31 cellular contexts compared by ENCODE assay signal in genomic region chr2:175966839-175967238, GRCh38.
A peak's percentile ranks its signal among the peaks of the same experiment; 100 is the strongest.
DNase-seq lines count a peak whose midpoint lies in the region; ATAC-seq lines count a peak whose summit lies in the region.
"Had no signal": no experiment of that assay in that cellular context is flagged by ENCODE, and none has a peak within 500 bp of the region (broad histone marks: within the 10 kb centered on the region; RNA-seq: fewer than 3 reads in every experiment).

No MANE protein-coding gene starts in this region.

- peaks cover 12% of the 10 kb centered on the region; the same call in 1 of the 2 replicates for H3K36me3 ChIP-seq in SK-N-MC (ENCODE audit: insufficient read depth, low read length)
- H3K36me3 ChIP-seq: BE2C had no signal

- H3K9me3 Mint-ChIP-seq in stimulated activated naive B cell treated with anti-CD40 and anti-IgM and Interleukin-4, amounts not matched to agents 10 μg/mL and 1 μg/mL and 100 μg/mL, for 72 hours: peaks cover 1 to 3% of the 10 kb centered on the region in 2 donors
- no peaks in the 10 kb centered on the region for H3K9me3 Mint-ChIP-seq in T-helper 2 cell treated with Interferon-gamma antibody and Interleukin-4, amounts not matched to agents 5 μg/mL and 100 μg/mL, for 36 hours
- H3K9me3 Mint-ChIP-seq: CD4-positive, alpha-beta T cell had no signal

- peak; percentile 60 to 69 for ATAC-seq in stimulated activated naive B cell treated with anti-CD40 and anti-IgM and Interleukin-4, amounts not matched to agents 10 μg/mL and 1 μg/mL and 100 μg/mL, for 72 hours (replicated peaks)
- ATAC-seq: A549; CD8-positive, alpha-beta T cell had no signal

- no peaks in the 10 kb centered on the region for H3K9me3 ChIP-seq in SK-N-MC (ENCODE audit: low read depth, low read length)
- H3K9me3 ChIP-seq: A549, BE2C, Caco-2 had no signal

- peaks cover 20 to 27% of the 10 kb centered on the region in 2 donors for H3K36me3 Mint-ChIP-seq in stimulated activated naive B cell treated with anti-CD40 and anti-IgM and Interleukin-4, amounts not matched to agents 10 μg/mL and 1 μg/mL and 100 μg/mL, for 72 hours
- peaks cover 28% of the 10 kb centered on the region for H3K36me3 Mint-ChIP-seq in T-helper 2 cell treated with Interferon-gamma antibody and Interleukin-4, amounts not matched to agents 5 μg/mL and 100 μg/mL, for 36 hours (ENCODE audit: low read depth)

- no peaks in the 10 kb centered on the region for H3K4me1 Mint-ChIP-seq in stimulated activated naive B cell treated with anti-CD40 and anti-IgM and Interleukin-4, amounts not matched to agents 10 μg/mL and 1 μg/mL and 100 μg/mL, for 72 hours
- peaks cover 4% of the 10 kb centered on the region for H3K4me1 Mint-ChIP-seq in T-helper 2 cell treated with Interferon-gamma antibody and Interleukin-4, amounts not matched to agents 5 μg/mL and 100 μg/mL, for 36 hours (ENCODE audit: low read depth)
- H3K4me1 Mint-ChIP-seq: B cell; CD14-positive monocyte; CD4-positive, alpha-beta memory T cell had no signal

- no peak overlapping the region for H3K4me3 ChIP-seq in SK-N-MC
- H3K4me3 ChIP-seq: A549; BLaER1; BLaER1 treated with 17β-estradiol and CSF1 and Interleukin-3, amounts not matched to agents 10 nM and 100 nM had no signal

- H3K27me3 Mint-ChIP-seq in stimulated activated naive B cell treated with anti-CD40 and anti-IgM and Interleukin-4, amounts not matched to agents 10 μg/mL and 1 μg/mL and 100 μg/mL, for 72 hours: no peaks in the 10 kb centered on the region
- H3K27me3 Mint-ChIP-seq in T-helper 2 cell treated with Interferon-gamma antibody and Interleukin-4, amounts not matched to agents 5 μg/mL and 100 μg/mL, for 36 hours (ENCODE audit: low read depth): no peaks in the 10 kb centered on the region
- H3K27me3 Mint-ChIP-seq: B cell; CD4-positive, alpha-beta memory T cell; CD4-positive, alpha-beta T cell; CD4-positive, CD25-positive, alpha-beta regulatory T cell; CD8-positive, alpha-beta memory T cell had no signal

- DNase-seq in SK-N-MC (ENCODE audit: low read depth, low spot score) (no peak), ecto neural progenitor cell (ENCODE audit: low spot score) (no peak)
- no peak for DNase-seq in stimulated activated naive B cell treated with anti-CD40 and anti-IgM and Interleukin-4, amounts not matched to agents 10 μg/mL and 1 μg/mL and 100 μg/mL, for 72 hours
- DNase-seq in T-helper 2 cell treated with Interferon-gamma antibody and Interleukin-4, amounts not matched to agents 5 μg/mL and 100 μg/mL, for 36 hours (ENCODE audit: low spot score): no peak
- DNase-seq: 8988T; ACHN; AML-193; BE2C; C1 segment of cervical spinal cord; Caco-2; Calu3; CD4-positive, alpha-beta memory T cell; CD4-positive, alpha-beta T cell; CD4-positive, CD25-positive, alpha-beta regulatory T cell; CD8-positive, alpha-beta memory T cell; CD8-positive, alpha-beta T cell; COR-L47; DMS 273 treated with DMSO at 0.1 percent for 48 hours; DMS153; DMS53; DMS79; DMS79 treated with DMSO at 0.1 percent for 48 hours; DND-41; EL had no signal

- peak overlapping the region; percentile 14; the same call in 1 of the 2 replicates for H3K27ac ChIP-seq in SK-N-MC
- H3K27ac ChIP-seq: 22Rv1; A549; BLaER1; BLaER1 treated with 17β-estradiol and CSF1 and Interleukin-3, amounts not matched to agents 10 nM and 100 nM; C4-2B had no signal

- no peak overlapping the region for H3K27ac Mint-ChIP-seq in stimulated activated naive B cell treated with anti-CD40 and anti-IgM and Interleukin-4, amounts not matched to agents 10 μg/mL and 1 μg/mL and 100 μg/mL, for 72 hours
- no peak overlapping the region for H3K27ac Mint-ChIP-seq in T-helper 2 cell treated with Interferon-gamma antibody and Interleukin-4, amounts not matched to agents 5 μg/mL and 100 μg/mL, for 36 hours
- H3K27ac Mint-ChIP-seq: B cell; CD14-positive monocyte; CD4-positive, alpha-beta memory T cell; CD4-positive, alpha-beta T cell; CD4-positive, CD25-positive, alpha-beta regulatory T cell; CD8-positive, alpha-beta memory T cell; CD8-positive, alpha-beta T cell had no signal

- H3K9ac ChIP-seq in SK-N-MC (ENCODE audit: insufficient read length): no peak overlapping the region
- H3K9ac ChIP-seq: BLaER1; BLaER1 treated with 17β-estradiol and CSF1 and Interleukin-3, amounts not matched to agents 10 nM and 100 nM had no signal

- H3K4me3 Mint-ChIP-seq in stimulated activated naive B cell treated with anti-CD40 and anti-IgM and Interleukin-4, amounts not matched to agents 10 μg/mL and 1 μg/mL and 100 μg/mL, for 72 hours: no peak overlapping the region
- H3K4me3 Mint-ChIP-seq in T-helper 2 cell treated with Interferon-gamma antibody and Interleukin-4, amounts not matched to agents 5 μg/mL and 100 μg/mL, for 36 hours: no peak overlapping the region
- H3K4me3 Mint-ChIP-seq: B cell; CD14-positive monocyte; CD4-positive, alpha-beta memory T cell; CD4-positive, alpha-beta T cell; CD4-positive, CD25-positive, alpha-beta regulatory T cell; CD8-positive, alpha-beta memory T cell; CD8-positive, alpha-beta T cell had no signal
